In genomic region chr15:50876260-50876988, GRCh38 we compare ENCODE assay signal across 8 cellular contexts. TPM values are rescaled to one million over a fixed set of nuclear protein-coding genes. Genes with fewer than 3 reads are reported as not detected.
A peak's percentile ranks its signal among the peaks of the same experiment; 100 is the strongest.
DNase-seq lines count a peak whose midpoint lies in the region; ATAC-seq and TF ChIP-seq lines count a peak whose summit lies in the region.

No MANE protein-coding gene starts in this region.

- WGBS in endodermal cell (ENCODE audit: insufficient coverage in 1 of 2, insufficient read length in 1 of 2), 2 experiments, result 90 to 92% methylated on average over 13 to 19 of the region's 19 CpGs

- intact Hi-C loops in CD4-positive, alpha-beta memory T cell (cut with micrococcal nuclease), result loop anchor here (2.0 kb wide), 1 partner anchor 112 kb away; the partner anchor contains the start of gene SPPL2A
- intact Hi-C loops in PC-9 (cut with micrococcal nuclease; ENCODE audit: unreplicated experiment), result loop anchor here (2.0 kb wide), 2 partner anchors 112 to 200 kb away; partner anchors contain the start of gene SPPL2A

- peaks cover 12 to 41% (median 20%) of the 10 kb centered on the region in 4 donors for H3K4me1 Mint-ChIP-seq in CD4-positive, alpha-beta memory T cell
- H3K4me1 Mint-ChIP-seq in endodermal cell (peaks cover 16% of the 10 kb centered on the region), osteocyte (ENCODE audit: unreplicated experiment) (peaks cover 21% of the 10 kb centered on the region)

- TF ChIP-seq CTCF in PC-9 (conservative IDR thresholded peaks at IDR 0.05) (no peak), endodermal cell (conservative IDR thresholded peaks at IDR 0.05) (no peak), osteocyte (IDR thresholded peaks at IDR 0.05) (no peak)

- H3K27ac Mint-ChIP-seq in CD4-positive, alpha-beta memory T cell, result peak overlapping the region in 4 of 7 donors; percentile 9 to 58 (median 39)
- H3K27ac Mint-ChIP-seq in endodermal cell (peak overlapping the region; percentile 18), osteocyte (ENCODE audit: unreplicated experiment) (peak overlapping the region; percentile 80)

- H3K79me2 ChIP-seq in PC-9 (ENCODE audit: low read depth), result no peaks in the 10 kb centered on the region

- H3K36me3 Mint-ChIP-seq in CD4-positive, alpha-beta memory T cell, result no peaks in the 10 kb centered on the region
- no peaks in the 10 kb centered on the region for H3K36me3 Mint-ChIP-seq in endodermal cell (ENCODE audit: low read depth)
- H3K36me3 Mint-ChIP-seq in osteocyte (ENCODE audit: unreplicated experiment), result no peaks in the 10 kb centered on the region

- no peaks in the 10 kb centered on the region for H4K20me1 ChIP-seq in PC-9 (ENCODE audit: insufficient read depth)

- DNase-seq in CD4-positive, alpha-beta memory T cell, result no peak
- DNase-seq in PC-9 (no peak), endodermal cell (no peak), osteocyte (ENCODE audit: extremely low spot score, unreplicated experiment) (no peak), NCI-H1092 treated with DMSO at 0.1 percent for 48 hours (lab: John Stamatoyannopoulos, UW) (no peak)
- no peak for DNase-seq in stimulated activated CD4-positive, alpha-beta T cell treated with anti-CD3 and anti-CD28 coated beads, Interleukin-1b, Interleukin-23, amount 100 ng/mL, for 48 hours

- BruUV-seq in PC-9 (replicated peaks; lab: Mats Ljungman, UMichigan), result no TSS peak

- H3K4me2 ChIP-seq in PC-9, result peak overlapping the region; percentile 74

- H3K9me3 ChIP-seq in CD4-positive, alpha-beta memory T cell (ENCODE audit: control insufficient read depth in 1 of 2, low read length in 2 of 2), result no peaks in the 10 kb centered on the region
- H3K9me3 ChIP-seq in PC-9 (ENCODE audit: insufficient read depth, low read depth) (no peaks in the 10 kb centered on the region), endodermal cell (ENCODE audit: control insufficient read depth, low read length) (no peaks in the 10 kb centered on the region)

- H3K4me3 Mint-ChIP-seq in CD4-positive, alpha-beta memory T cell, result peak overlapping the region; percentile 60 to 87 (median 76)
- H3K4me3 Mint-ChIP-seq in endodermal cell (no peak overlapping the region), osteocyte (ENCODE audit: unreplicated experiment) (peak overlapping the region; percentile 68)

- peaks cover 0 to 6% of the 10 kb centered on the region in 2 donors for H3K27me3 Mint-ChIP-seq in CD4-positive, alpha-beta memory T cell
- peaks cover 15% of the 10 kb centered on the region for H3K27me3 Mint-ChIP-seq in endodermal cell (ENCODE audit: insufficient read depth)
- H3K27me3 Mint-ChIP-seq in osteocyte (ENCODE audit: unreplicated experiment), result peaks cover 22% of the 10 kb centered on the region

- H3K4me1 ChIP-seq in CD4-positive, alpha-beta memory T cell (ENCODE audit: insufficient read depth, low read length), result peaks cover 20% of the 10 kb centered on the region
- H3K4me1 ChIP-seq in PC-9 (replicated peaks; ENCODE audit: insufficient read depth), result peaks cover 18% of the 10 kb centered on the region
- peaks cover 4% of the 10 kb centered on the region for H3K4me1 ChIP-seq in endodermal cell (ENCODE audit: control insufficient read depth, insufficient read depth, low read length)

- POLR2A ChIA-PET in CD4-positive, alpha-beta memory T cell (lab: Charles Lee; ENCODE audit: partially characterized antibody), result interaction anchor here (1.0 to 1.2 kb wide), 3 partner anchors 33 to 201 kb away, joined by 3 to 4 read pairs (median 3); no protein-coding TSS in a partner anchor
- POLR2A ChIA-PET in PC-9 (lab: Charles Lee; ENCODE audit: unreplicated experiment), result interaction anchor here (0.7 kb wide), 1 partner anchor 351 kb away, joined by 10 read pairs; no protein-coding TSS in a partner anchor

- H3K36me3 ChIP-seq in CD4-positive, alpha-beta memory T cell (ENCODE audit: insufficient read depth, low read length), result no peaks in the 10 kb centered on the region
- H3K36me3 ChIP-seq in PC-9 (ENCODE audit: low read depth), result no peaks in the 10 kb centered on the region
- no peaks in the 10 kb centered on the region for H3K36me3 ChIP-seq in endodermal cell (ENCODE audit: control insufficient read depth, insufficient read depth, low read length)

- CTCF ChIA-PET in CD4-positive, alpha-beta memory T cell (lab: Charles Lee; ENCODE audit: partially characterized antibody), result interaction anchor here (0.8 to 2.2 kb wide), 24 partner anchors 9 to 259 kb away, joined by 3 to 27 read pairs (median 4); no protein-coding TSS in a partner anchor
- CTCF ChIA-PET in PC-9 (lab: Charles Lee), result interaction anchor here (1.0 kb wide), 1 partner anchor 9 kb away, joined by 3 read pairs; no protein-coding TSS in a partner anchor

- no peak overlapping the region for H3K27ac ChIP-seq in CD4-positive, alpha-beta memory T cell (ENCODE audit: low read depth, low read length)
- H3K27ac ChIP-seq in PC-9, result no peak overlapping the region
- no peak overlapping the region for H3K27ac ChIP-seq in endodermal cell (ENCODE audit: low read depth, low read length)

- H3K9me2 ChIP-seq in PC-9 (ENCODE audit: insufficient read depth), result no peaks in the 10 kb centered on the region

- H3K27me3 ChIP-seq in CD4-positive, alpha-beta memory T cell (ENCODE audit: insufficient read depth, low read length), result no peaks in the 10 kb centered on the region
- H3K27me3 ChIP-seq in PC-9 (ENCODE audit: insufficient read depth, low read depth) (no peaks in the 10 kb centered on the region), endodermal cell (ENCODE audit: control insufficient read depth, insufficient read depth, low read length, poor library complexity, severe bottlenecking) (peaks cover 18% of the 10 kb centered on the region)

- peak overlapping the region in 1 of 2 donors; percentile 29 for H3K4me3 ChIP-seq in CD4-positive, alpha-beta memory T cell (ENCODE audit: low read length in 2 of 2)
- peak overlapping the region; percentile 48; the same call in 1 of the 2 replicates for H3K4me3 ChIP-seq in PC-9
- H3K4me3 ChIP-seq in endodermal cell (ENCODE audit: low read length), result no peak overlapping the region

- ATAC-seq in HG02642 (IDR thresholded peaks at IDR 0.05; ENCODE audit: poor library complexity, unreplicated experiment) (no peak), GM19395 (IDR thresholded peaks at IDR 0.05; ENCODE audit: unreplicated experiment) (no peak)

- no peak overlapping the region for H3K9ac ChIP-seq in endodermal cell (ENCODE audit: extremely low read depth, low read length, poor library complexity, severe bottlenecking)

- peaks cover 0 to 2% (median 0%) of the 10 kb centered on the region in 8 donors for H3K9me3 Mint-ChIP-seq in CD4-positive, alpha-beta memory T cell
- no peaks in the 10 kb centered on the region for H3K9me3 Mint-ChIP-seq in endodermal cell
- H3K9me3 Mint-ChIP-seq in osteocyte (ENCODE audit: unreplicated experiment), result no peaks in the 10 kb centered on the region

- no peaks in the 10 kb centered on the region for H3F3A ChIP-seq in PC-9 (ENCODE audit: insufficient read depth, low read depth)

- peak overlapping the region; percentile 70; the same call in 1 of the 2 replicates for H2AFZ ChIP-seq in PC-9

RNA-seq across cellular contexts. Expression of gene AP4E1, which starts 32.1 kb away (rescaled TPM):
- 10 to 100 TPM; 13.4 to 15.2 TPM for total RNA-seq in CD4-positive, alpha-beta memory T cell
- 1 to 10 TPM; 3.0 to 4.8 TPM for polyA plus RNA-seq in CD4-positive, alpha-beta memory T cell
- total RNA-seq in PC-9 (2021) (5.7 and 10.0 TPM in 2 replicates), endodermal cell (10 to 100 TPM in 1 of 2 donors, 1 to 10 TPM in 1; 7.8 to 12.5 TPM), osteocyte (12.3 and 12.4 TPM in 2 replicates)
- polyA plus RNA-seq in endodermal cell (2013, experiment 1 of 2), result 6.7 TPM
- polyA plus RNA-seq in endodermal cell (2013, experiment 2 of 2), result 6.5 TPM

Comparison
In these comparisons a context has a peak if more than half of its experiments do, and no peak if none do; other contexts are left out.
1. H3K27ac Mint-ChIP-seq: peak in every context shown above with its lines; median percentile 80 in osteocyte; 39 in CD4-positive, alpha-beta memory T cell; 18 in endodermal cell.